29 cellular contexts compared by ENCODE assay signal in genomic region chr3:9825461-9826040, GRCh38. TPM values are rescaled to one million over a fixed set of nuclear protein-coding genes. Genes with fewer than 3 reads are reported as not detected.
"Had no signal": no experiment of that assay in that cellular context is flagged by ENCODE, and none has a peak within 500 bp of the region (broad histone marks: within the 10 kb centered on the region; RNA-seq: fewer than 3 reads in every experiment).

No MANE protein-coding gene starts in this region.

- H3K4me2 ChIP-seq: hepatocyte, neural progenitor cell had no signal

- H3K9ac ChIP-seq: neural progenitor cell had no signal

- FAIRE-seq: endothelial cell of umbilical vein had no signal

- DNase-seq: dermis blood vessel endothelial cell; effector memory CD4-positive, alpha-beta T cell; foreskin keratinocyte; heart left ventricle; immature natural killer cell; islet precursor cell; kidney glomerular epithelial cell; mesenchymal stem cell; naive thymus-derived CD4-positive, alpha-beta T cell; nucleus accumbens; ovary; psoas muscle; right cardiac atrium; stimulated activated CD4-positive, alpha-beta T cell treated with anti-CD3 and anti-CD28 coated beads, Interleukin-15, amount 100 ng/mL, for 24 hours; stimulated activated CD4-positive, alpha-beta T cell treated with anti-CD3 and anti-CD28 coated beads, Interleukin-2, amount 100 ng/mL, for 48 hours; stimulated activated naive B cell treated with anti-CD40 and anti-IgM and Interleukin-4, amounts not matched to agents 10 μg/mL and 1 μg/mL and 100 μg/mL, for 72 hours; transverse colon had no signal

- H3K9me3 ChIP-seq: esophagus muscularis mucosa, gastroesophageal sphincter, heart left ventricle, ovary, psoas muscle, thoracic aorta, transverse colon, vagina had no signal

- H3K27me3 ChIP-seq: esophagus muscularis mucosa, foreskin keratinocyte, gastroesophageal sphincter, heart left ventricle, hepatocyte, neural progenitor cell, ovary, transverse colon, vagina had no signal

- H3K27ac ChIP-seq: coronary artery, esophagus muscularis mucosa, foreskin keratinocyte, gastroesophageal sphincter, heart left ventricle, hepatocyte, neural progenitor cell, ovary, psoas muscle, skin epidermis, thoracic aorta, transverse colon, vagina had no signal

- H3K79me2 ChIP-seq: hepatocyte had no signal

- H2AFZ ChIP-seq: hepatocyte, neural progenitor cell had no signal

- H3K4me1 ChIP-seq: esophagus muscularis mucosa, foreskin keratinocyte, gastroesophageal sphincter, heart left ventricle, neural progenitor cell, psoas muscle, transverse colon, vagina had no signal

- H3K36me3 ChIP-seq: neural progenitor cell, ovary, transverse colon had no signal

- H3K4me3 ChIP-seq: coronary artery, esophagus muscularis mucosa, gastroesophageal sphincter, heart left ventricle, hepatocyte, neural progenitor cell, ovary, psoas muscle, skin epidermis, thoracic aorta, transverse colon, vagina had no signal

- ATAC-seq: foreskin keratinocyte; gastroesophageal sphincter; heart left ventricle; naive thymus-derived CD4-positive, alpha-beta T cell; psoas muscle; stimulated activated naive B cell treated with anti-CD40 and anti-IgM and Interleukin-4, amounts not matched to agents 10 μg/mL and 1 μg/mL and 100 μg/mL, for 72 hours had no signal

RNA-seq across cellular contexts. Expression of gene CIDEC, which starts 54.5 kb away (rescaled TPM):
- total RNA-seq: dermis blood vessel endothelial cell; endothelial cell of umbilical vein; epithelial cell of proximal tubule; foreskin keratinocyte; lung microvascular endothelial cell; mesothelial cell of epicardium; naive thymus-derived CD4-positive, alpha-beta T cell had no signal
- polyA plus RNA-seq: immature natural killer cell; naive thymus-derived CD4-positive, alpha-beta T cell had no signal
